In genomic region chr1:150961756-150962155, GRCh38 we compare ENCODE assay signal across 18 cellular contexts. TPM values are rescaled to one million over a fixed set of nuclear protein-coding genes. Genes with fewer than 3 reads are reported as not detected.
DNase-seq lines count a peak whose midpoint lies in the region; ATAC-seq and TF ChIP-seq lines count a peak whose summit lies in the region.
"Had no signal": no experiment of that assay in that cellular context is flagged by ENCODE, and none has a peak within 500 bp of the region (broad histone marks: within the 10 kb centered on the region; RNA-seq: fewer than 3 reads in every experiment).

No MANE protein-coding gene starts in this region.

- H3K9me3 ChIP-seq in T-helper 17 cell (ENCODE audit: control insufficient read depth, low read length, poor library complexity, severe bottlenecking), result no peaks in the 10 kb centered on the region
- H3K9me3 ChIP-seq in CD8-positive, alpha-beta memory T cell (ENCODE audit: low read length), result no peaks in the 10 kb centered on the region
- H3K9me3 ChIP-seq: thyroid gland had no signal

- no peaks in the 10 kb centered on the region for H3K27me3 ChIP-seq in CD8-positive, alpha-beta memory T cell (ENCODE audit: insufficient read depth, low read length, poor library complexity, severe bottlenecking)
- H3K27me3 ChIP-seq: thyroid gland had no signal

- H3K9me3 Mint-ChIP-seq in CD14-positive monocyte, result no peaks in the 10 kb centered on the region
- no peaks in the 10 kb centered on the region for H3K9me3 Mint-ChIP-seq in CD8-positive, alpha-beta memory T cell

- intact Hi-C loops in CD14-positive monocyte (cut with micrococcal nuclease), result no loop called here

- peaks cover 2% of the 10 kb centered on the region for H3K4me1 Mint-ChIP-seq in CD14-positive monocyte
- H3K4me1 Mint-ChIP-seq in T-helper 17 cell, result peaks cover 18% of the 10 kb centered on the region
- H3K4me1 Mint-ChIP-seq in CD8-positive, alpha-beta memory T cell, result no peaks in the 10 kb centered on the region

- CTCF ChIA-PET in CD8-positive, alpha-beta memory T cell (lab: Charles Lee), result no interaction called here

- peak overlapping the region; percentile 22; the same call in 1 of the 2 replicates for H3K27ac ChIP-seq in 22Rv1
- no peak overlapping the region for H3K27ac ChIP-seq in CD8-positive, alpha-beta memory T cell (ENCODE audit: low read depth, low read length)
- H3K27ac ChIP-seq: thyroid gland had no signal

- ATAC-seq in T-helper 17 cell, result no peak

- H3K27ac Mint-ChIP-seq in CD14-positive monocyte (peak overlapping the region in 4 of 7 donors; percentile 42 to 64 (median 62)), T-helper 17 cell (peak overlapping the region; percentile 86)
- H3K27ac Mint-ChIP-seq in CD8-positive, alpha-beta memory T cell, result peak overlapping the region in 2 of 8 donors; percentile 55 to 73

- TF ChIP-seq CTCF in 22Rv1 (IDR thresholded peaks at IDR 0.05) (no peak), CD14-positive monocyte (IDR thresholded peaks at IDR 0.05) (no peak), fibroblast of villous mesenchyme (IDR thresholded peaks at IDR 0.05; ENCODE audit: insufficient read depth, low read depth, low read length) (no peak)

- peaks cover 50% of the 10 kb centered on the region for H3K36me3 ChIP-seq in CD8-positive, alpha-beta memory T cell (ENCODE audit: insufficient read depth, low read length)

- POLR2A ChIA-PET in CD8-positive, alpha-beta memory T cell (lab: Charles Lee), result no interaction called here

- H3K4me3 Mint-ChIP-seq in CD14-positive monocyte (no peak overlapping the region), T-helper 17 cell (no peak overlapping the region)
- no peak overlapping the region for H3K4me3 Mint-ChIP-seq in CD8-positive, alpha-beta memory T cell

- H3K27me3 Mint-ChIP-seq in CD14-positive monocyte (ENCODE audit: low read depth in 3 of 3) (peaks cover 0 to 2% (median 0%) of the 10 kb centered on the region in 3 donors), T-helper 17 cell (no peaks in the 10 kb centered on the region)
- no peaks in the 10 kb centered on the region for H3K27me3 Mint-ChIP-seq in CD8-positive, alpha-beta memory T cell

- peaks cover 86 to 93% of the 10 kb centered on the region in 2 donors for H3K36me3 Mint-ChIP-seq in CD14-positive monocyte
- H3K36me3 Mint-ChIP-seq in T-helper 17 cell (ENCODE audit: low read depth), result peaks cover 13% of the 10 kb centered on the region
- H3K36me3 Mint-ChIP-seq in CD8-positive, alpha-beta memory T cell, result peaks cover 5 to 86% (median 26%) of the 10 kb centered on the region in 3 donors

- H3K4me1 ChIP-seq in CD8-positive, alpha-beta memory T cell (ENCODE audit: insufficient read depth, low read length), result no peaks in the 10 kb centered on the region
- H3K4me1 ChIP-seq: thyroid gland had no signal

- DNase-seq in CD14-positive monocyte (ENCODE audit: low spot score) (no peak), T-helper 17 cell (no peak), fibroblast of villous mesenchyme (ENCODE audit: low read depth) (peak; percentile 21), cerebellar cortex (ENCODE audit: low spot score) (no peak), COR-L47 (lab: John Stamatoyannopoulos, UW) (no peak)
- no peak for DNase-seq in CD8-positive, alpha-beta memory T cell
- no peak for DNase-seq in stimulated activated CD4-positive, alpha-beta T cell treated with anti-CD3 and anti-CD28 coated beads, Interleukin-4, amount 100 ng/mL, for 24 hours
- DNase-seq: activated naive CD4-positive, alpha-beta T cell treated with anti-CD3 and anti-CD28 coated beads, Interleukin-2, amount 50 U/mL, for 16 hours; IMR-90; NCI-H510A; NK-92 treated with Interleukin-12 subunit alpha and Interleukin-12 subunit beta, amount 100 ng/mL, for 24 hours; stimulated activated CD4-positive, alpha-beta T cell treated with anti-CD3 and anti-CD28 coated beads, Interleukin-2, amount 100 ng/mL, for 48 hours; stimulated activated naive CD4-positive, alpha-beta T cell; T-helper 1 cell; thyroid gland had no signal

- H3K4me3 ChIP-seq in fibroblast of villous mesenchyme (ENCODE audit: low read depth, low read length), result no peak overlapping the region
- H3K4me3 ChIP-seq in CD8-positive, alpha-beta memory T cell (ENCODE audit: low read length), result no peak overlapping the region
- H3K4me3 ChIP-seq: smooth muscle cell, thyroid gland had no signal

RNA-seq across cellular contexts. Expression of gene CERS2, which starts 12.9 kb away (rescaled TPM):
- 100 to 1,000 TPM; 200 to 224 TPM for polyA plus RNA-seq in CD14-positive monocyte
- total RNA-seq in T-helper 17 cell, result 100 to 1,000 TPM; 108 to 142 TPM
- 89.9 and 142 TPM in 2 replicates for total RNA-seq in fibroblast of villous mesenchyme
- 100 to 1,000 TPM; 224 to 232 TPM for total RNA-seq in CD8-positive, alpha-beta memory T cell
- polyA plus RNA-seq in CD8-positive, alpha-beta memory T cell, result 167 TPM

RNA-seq across cellular contexts. Expression of gene ANXA9, which starts 20.3 kb away (rescaled TPM):
- 1 to 10 TPM in 1 of 2 donors, under 1 TPM in 1; 0.28 to 1.4 TPM for polyA plus RNA-seq in CD14-positive monocyte
- total RNA-seq in T-helper 17 cell (under 1 TPM in 1 of 2 donors, not detected in 1; 0.15 TPM), fibroblast of villous mesenchyme (0.32 and 0.86 TPM in 2 replicates)
- not detected for total RNA-seq in CD8-positive, alpha-beta memory T cell
- polyA plus RNA-seq in CD8-positive, alpha-beta memory T cell, result not detected
- total RNA-seq: lung microvascular endothelial cell had no signal

RNA-seq across cellular contexts. Expression of gene SETDB1, which starts 35.6 kb away (rescaled TPM):
- polyA plus RNA-seq in CD14-positive monocyte, result 10 to 100 TPM; 13.9 to 15.5 TPM
- total RNA-seq in T-helper 17 cell (10 to 100 TPM; 44.0 to 51.0 TPM), fibroblast of villous mesenchyme (26.1 and 34.1 TPM in 2 replicates)
- total RNA-seq in CD8-positive, alpha-beta memory T cell, result 10 to 100 TPM; 45.4 to 47.5 TPM
- polyA plus RNA-seq in CD8-positive, alpha-beta memory T cell, result 15.5 TPM

RNA-seq across cellular contexts. Expression of gene MINDY1, which starts 44.9 kb away (rescaled TPM):
- 10 to 100 TPM; 11.5 to 13.2 TPM for polyA plus RNA-seq in CD14-positive monocyte
- total RNA-seq in T-helper 17 cell, result 10 to 100 TPM; 19.0 to 31.6 TPM
- 10.8 and 11.0 TPM in 2 replicates for total RNA-seq in fibroblast of villous mesenchyme
- 1 to 10 TPM; 5.7 to 6.3 TPM for total RNA-seq in CD8-positive, alpha-beta memory T cell
- polyA plus RNA-seq in CD8-positive, alpha-beta memory T cell, result 1.8 TPM

RNA-seq across cellular contexts. Expression of gene PRUNE1, which starts 46.5 kb away (rescaled TPM):
- polyA plus RNA-seq in CD14-positive monocyte, result 10 to 100 TPM; 22.6 to 22.8 TPM
- total RNA-seq in T-helper 17 cell, result 10 to 100 TPM; 15.8 to 30.0 TPM
- total RNA-seq in fibroblast of villous mesenchyme, result 9.7 and 12.1 TPM in 2 replicates
- total RNA-seq in CD8-positive, alpha-beta memory T cell, result 10 to 100 TPM; 14.6 to 16.8 TPM
- 49.4 TPM for polyA plus RNA-seq in CD8-positive, alpha-beta memory T cell
